11 cellular contexts compared by ENCODE assay signal in the genomic region with DNA sequence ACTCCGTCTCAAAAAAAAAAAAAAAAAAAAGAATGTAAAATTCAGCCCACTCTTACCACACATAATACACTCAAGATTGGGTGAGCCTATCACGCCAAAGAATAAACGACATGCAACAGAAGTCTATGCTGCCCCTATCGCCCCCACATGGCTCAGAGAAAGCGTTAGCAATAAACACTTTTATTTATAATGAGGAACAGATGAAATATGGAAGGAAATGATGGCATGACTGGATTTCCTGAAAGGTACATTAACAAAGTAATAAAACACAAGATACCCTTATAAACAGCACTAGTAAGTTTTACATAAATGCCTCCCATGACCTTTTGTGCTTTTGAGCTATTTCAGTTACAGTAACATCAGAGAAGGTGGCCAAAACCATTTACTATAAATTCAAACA.
"Had no signal": no experiment of that assay in that cellular context is flagged by ENCODE, and none has a peak within 500 bp of the region (broad histone marks: within the 10 kb centered on the region; RNA-seq: fewer than 3 reads in every experiment).

No MANE protein-coding gene starts in this region.

- H3K4me1 ChIP-seq: thyroid gland had no signal

- H3K9me3 ChIP-seq: neutrophil, thyroid gland had no signal

- ATAC-seq: activated CD8-positive, alpha-beta T cell treated with anti-CD3 and anti-CD28 coated beads, Interleukin-2, amount 10 ng/mL, durations not matched to agents 7 days and 5 days; WTC11 had no signal

- H3K27ac ChIP-seq: neutrophil, thyroid gland had no signal

- H3K27me3 ChIP-seq: neutrophil, thyroid gland had no signal

- H3K36me3 ChIP-seq: neutrophil, thyroid gland had no signal

- DNase-seq: activated CD4-positive, alpha-beta T cell treated with anti-CD3 and anti-CD28 coated beads for 48 hours; activated CD8-positive, alpha-beta T cell treated with anti-CD3 and anti-CD28 coated beads, Interleukin-2, amount 10 ng/mL, durations not matched to agents 7 days and 5 days; activated naive CD4-positive, alpha-beta T cell; aorta; effector CD8-positive, alpha-beta T cell; naive B cell; thyroid gland had no signal

- H3K4me3 ChIP-seq: lung, smooth muscle cell, thyroid gland had no signal
